Comparison of ENCODE assay signal across 8 cellular contexts in the genomic region with DNA sequence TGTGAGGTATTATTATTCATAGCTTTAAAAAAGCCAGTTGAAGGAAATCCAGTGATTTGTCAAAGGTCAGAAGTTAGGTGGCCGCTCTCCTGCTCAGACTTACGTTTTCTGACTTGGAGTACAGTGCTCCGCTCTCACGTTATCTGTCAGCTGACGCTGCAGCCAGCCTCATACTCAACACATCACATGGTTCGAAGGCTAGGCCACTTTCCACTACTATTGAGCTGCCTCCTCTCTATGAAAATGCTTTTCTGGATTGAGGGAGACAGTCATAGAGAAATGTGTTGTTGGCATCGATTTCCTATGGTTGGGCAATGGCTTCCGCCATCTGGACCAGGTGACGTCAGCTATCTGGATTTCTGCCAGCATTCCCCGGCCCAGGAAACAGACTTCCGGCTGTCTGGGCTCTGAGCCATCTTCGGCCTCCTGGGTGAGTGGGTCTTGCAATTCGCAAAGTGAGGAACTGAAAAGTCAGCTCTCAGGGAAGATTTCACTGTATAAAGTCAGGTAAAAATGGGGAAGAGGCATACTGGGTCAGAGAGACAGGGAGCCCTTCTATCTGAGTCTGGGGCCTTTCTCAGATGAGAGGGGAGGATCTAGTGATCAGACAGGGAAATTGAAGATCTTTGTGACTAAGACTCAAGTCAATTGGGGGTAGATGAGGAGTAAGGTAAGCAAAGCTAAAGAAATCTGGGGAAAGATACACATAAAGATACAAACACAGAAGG. TPM values are rescaled to one million over a fixed set of nuclear protein-coding genes. Genes with fewer than 3 reads are reported as not detected.
DNase-seq lines count a peak whose midpoint lies in the region; ATAC-seq, FAIRE-seq and TF ChIP-seq lines count a peak whose summit lies in the region.

No MANE protein-coding gene starts in this region.

- DNase-seq in AG04449 (ENCODE audit: low read depth, low spot score) (peak; percentile 97), GM23248 (peak; percentile 97), NCI-H226 (peak; percentile 97), fibroblast of lung (ENCODE audit: low read depth in 2 of 2) (peak; percentile 99), urothelium cell line (ENCODE audit: low spot score) (peak; percentile 86), activated gamma-delta T cell treated with Interleukin-2 at 50 U/mL for 16 hours (no peak)
- DNase-seq in activated CD4-positive, alpha-beta T cell treated with anti-CD3 and anti-CD28 coated beads, Interleukin-2, amount 10 ng/mL, durations not matched to agents 24 days and 14 days = peak; percentile 73
- DNase-seq in naive thymus-derived CD4-positive, alpha-beta T cell = peak in 2 of 9 donors; percentile 11 to 41

- peak; percentile 79 for ATAC-seq in naive thymus-derived CD4-positive, alpha-beta T cell

- in situ Hi-C loops in GM23248 (cut with MboI) = no loop called here

- H3K4me1 ChIP-seq in GM23248 (ENCODE audit: insufficient read depth) = peaks cover 43% of the 10 kb centered on the region
- H3K4me1 ChIP-seq in fibroblast of lung (ENCODE audit: control insufficient read depth, extremely low read depth, insufficient read depth, low read length) = peaks cover 35% of the 10 kb centered on the region
- peaks cover 0 to 24% of the 10 kb centered on the region in 2 donors for H3K4me1 ChIP-seq in naive thymus-derived CD4-positive, alpha-beta T cell (ENCODE audit: control insufficient read depth in 2 of 2, insufficient read depth in 2 of 2, low read length in 2 of 2)

- no peaks in the 10 kb centered on the region for H3K36me3 ChIP-seq in GM23248 (ENCODE audit: low read depth)
- H3K36me3 ChIP-seq in fibroblast of lung (ENCODE audit: control insufficient read depth, insufficient read depth, low read length) = no peaks in the 10 kb centered on the region
- H3K36me3 ChIP-seq in naive thymus-derived CD4-positive, alpha-beta T cell (ENCODE audit: control insufficient read depth in 2 of 3, insufficient read depth in 3 of 3, low read length in 3 of 3) = no peaks in the 10 kb centered on the region

- H3K27me3 ChIP-seq in GM23248 (replicated peaks; ENCODE audit: insufficient read depth) = no peaks in the 10 kb centered on the region
- no peaks in the 10 kb centered on the region for H3K27me3 ChIP-seq in fibroblast of lung (ENCODE audit: control insufficient read depth, insufficient read depth, low read length)
- H3K27me3 ChIP-seq in naive thymus-derived CD4-positive, alpha-beta T cell (ENCODE audit: control insufficient read depth in 2 of 2, insufficient read depth in 2 of 2, low read length in 2 of 2) = no peaks in the 10 kb centered on the region

- intact Hi-C loops in activated CD4-positive, alpha-beta T cell treated with anti-CD3 and anti-CD28 coated beads, Interleukin-2, amount 10 ng/mL, durations not matched to agents 24 days and 14 days (cut with micrococcal nuclease) = no loop called here
- intact Hi-C loops in naive thymus-derived CD4-positive, alpha-beta T cell (cut with micrococcal nuclease) = loop anchor here in 1 of 2 donors (2.0 kb wide), 1 partner anchor 13 kb away; no protein-coding TSS in a partner anchor

- H2AFZ ChIP-seq in GM23248 = 0 out of 2 replicates have a peak overlapping the region, but pooled peaks have one; percentile 1
- H2AFZ ChIP-seq in fibroblast of lung (ENCODE audit: low read length) = no peak overlapping the region

- TF ChIP-seq CTCF in AG04449 (IDR thresholded peaks at IDR 0.05; ENCODE audit: insufficient read depth, low read length, missing control alignments) = no peak
- no peak for TF ChIP-seq CTCF in fibroblast of lung (conservative IDR thresholded peaks at IDR 0.05 in 1 of 2, IDR thresholded peaks at IDR 0.05 in 1 of 2; ENCODE audit: low read depth in 1 of 2, low read length in 2 of 2)

- H3K27ac Mint-ChIP-seq in activated CD4-positive, alpha-beta T cell treated with anti-CD3 and anti-CD28 coated beads, Interleukin-2, amount 10 ng/mL, durations not matched to agents 24 days and 14 days = peak overlapping the region; percentile 94
- peak overlapping the region; percentile 23 to 83 (median 62) for H3K27ac Mint-ChIP-seq in naive thymus-derived CD4-positive, alpha-beta T cell

- H3K27me3 Mint-ChIP-seq in activated CD4-positive, alpha-beta T cell treated with anti-CD3 and anti-CD28 coated beads, Interleukin-2, amount 10 ng/mL, durations not matched to agents 24 days and 14 days = no peaks in the 10 kb centered on the region
- peaks cover 0 to 4% (median 0%) of the 10 kb centered on the region in 5 donors for H3K27me3 Mint-ChIP-seq in naive thymus-derived CD4-positive, alpha-beta T cell

- H4K20me1 ChIP-seq in GM23248 (ENCODE audit: insufficient read depth) (no peaks in the 10 kb centered on the region), fibroblast of lung (ENCODE audit: control insufficient read depth, extremely low read depth, insufficient read depth, low read length) (no peaks in the 10 kb centered on the region)

- peaks cover 40% of the 10 kb centered on the region for H3F3A ChIP-seq in GM23248 (ENCODE audit: insufficient read depth)

- H3K9me3 ChIP-seq in GM23248 (ENCODE audit: low read depth) = no peaks in the 10 kb centered on the region
- H3K9me3 ChIP-seq in fibroblast of lung (ENCODE audit: control insufficient read depth, insufficient read depth, low read depth, low read length) = no peaks in the 10 kb centered on the region
- H3K9me3 ChIP-seq in naive thymus-derived CD4-positive, alpha-beta T cell (ENCODE audit: control insufficient read depth in 2 of 3, low read length in 3 of 3) = no peaks in the 10 kb centered on the region

- H3K27ac ChIP-seq in GM23248 (peak overlapping the region; percentile 99), fibroblast of lung (ENCODE audit: insufficient read depth, low read length) (peak overlapping the region; percentile 93)
- H3K27ac ChIP-seq in naive thymus-derived CD4-positive, alpha-beta T cell (ENCODE audit: low read depth, low read length) = peak overlapping the region; percentile 26

- peak overlapping the region; percentile 85 for H3K9ac ChIP-seq in GM23248
- peak overlapping the region; percentile 68 for H3K9ac ChIP-seq in fibroblast of lung (ENCODE audit: insufficient read depth, low read length)

- H3K4me2 ChIP-seq in GM23248 (ENCODE audit: unreplicated experiment) (peak overlapping the region; percentile 89), fibroblast of lung (ENCODE audit: extremely low read depth, insufficient read depth, low read length) (peak overlapping the region; percentile 37)

- H3K4me1 Mint-ChIP-seq in activated CD4-positive, alpha-beta T cell treated with anti-CD3 and anti-CD28 coated beads, Interleukin-2, amount 10 ng/mL, durations not matched to agents 24 days and 14 days = peaks cover 69% of the 10 kb centered on the region
- peaks cover 36 to 73% (median 70%) of the 10 kb centered on the region in 7 donors for H3K4me1 Mint-ChIP-seq in naive thymus-derived CD4-positive, alpha-beta T cell

- WGBS in GM23248 (ENCODE audit: low coverage in 1 of 2, low lambda C conversion rate in 2 of 2, missing lambda C conversion rate in 2 of 2), 2 experiments = 0 to 1% methylated on average over 13 of the region's 13 CpGs

- H3K4me3 ChIP-seq in AG04449 (ENCODE audit: low read depth, low read length) (peak overlapping the region; percentile 29; the same call in 1 of the 2 replicates), GM23248 (peak overlapping the region; percentile 54), fibroblast of lung (replicated peaks in 1 of 4; ENCODE audit: control extremely low read depth in 1 of 4, insufficient read depth in 1 of 4, low read depth in 3 of 4, low read length in 4 of 4) (peak overlapping the region in 1 of 4 experiments; percentile 6)
- H3K4me3 ChIP-seq in naive thymus-derived CD4-positive, alpha-beta T cell (ENCODE audit: low read length) = no peak overlapping the region

- H3K36me3 Mint-ChIP-seq in activated CD4-positive, alpha-beta T cell treated with anti-CD3 and anti-CD28 coated beads, Interleukin-2, amount 10 ng/mL, durations not matched to agents 24 days and 14 days (ENCODE audit: low read depth) = no peaks in the 10 kb centered on the region
- H3K36me3 Mint-ChIP-seq in naive thymus-derived CD4-positive, alpha-beta T cell = peaks cover 0 to 5% (median 0%) of the 10 kb centered on the region in 5 donors

- no peaks in the 10 kb centered on the region for H3K79me2 ChIP-seq in GM23248 (ENCODE audit: insufficient read depth)
- H3K79me2 ChIP-seq in fibroblast of lung (ENCODE audit: control insufficient read depth, insufficient read depth, low read length) = no peaks in the 10 kb centered on the region

- POLR2A ChIA-PET in AG04449 (lab: Yijun Ruan, JAX) = interaction anchor here (0.5 to 2.4 kb wide), 21 partner anchors 9 to 171 kb away, joined by 3 to 47 read pairs (median 5); partner anchors contain the start of genes FLOT1, IER3, NRM and VARS2
- POLR2A ChIA-PET in naive thymus-derived CD4-positive, alpha-beta T cell (lab: Charles Lee) = interaction anchor here (1.1 to 2.1 kb wide), 8 partner anchors 9 to 38 kb away, joined by 4 to 15 read pairs (median 4); partner anchors contain the start of gene IER3

- H3K4me3 Mint-ChIP-seq in activated CD4-positive, alpha-beta T cell treated with anti-CD3 and anti-CD28 coated beads, Interleukin-2, amount 10 ng/mL, durations not matched to agents 24 days and 14 days = peak overlapping the region; percentile 57
- H3K4me3 Mint-ChIP-seq in naive thymus-derived CD4-positive, alpha-beta T cell = peak overlapping the region; percentile 28 to 79 (median 53)

- CTCF ChIA-PET in AG04449 (lab: Yijun Ruan, JAX) = interaction anchor here (0.6 to 2.1 kb wide), 8 partner anchors 8 to 63 kb away, joined by 3 to 5 read pairs (median 3); no protein-coding TSS in a partner anchor
- CTCF ChIA-PET in naive thymus-derived CD4-positive, alpha-beta T cell (lab: Charles Lee) = interaction anchor here (0.8 to 1.7 kb wide), 4 partner anchors 10 to 46 kb away, joined by 3 to 4 read pairs (median 3); no protein-coding TSS in a partner anchor

- no peaks in the 10 kb centered on the region for H3K9me2 ChIP-seq in GM23248 (ENCODE audit: insufficient read depth)

- no peak for FAIRE-seq in urothelium cell line (lab: Jason Lieb, UNC)

- peaks cover 7% of the 10 kb centered on the region for H3K9me3 Mint-ChIP-seq in activated CD4-positive, alpha-beta T cell treated with anti-CD3 and anti-CD28 coated beads, Interleukin-2, amount 10 ng/mL, durations not matched to agents 24 days and 14 days
- no peaks in the 10 kb centered on the region for H3K9me3 Mint-ChIP-seq in naive thymus-derived CD4-positive, alpha-beta T cell

RNA-seq across cellular contexts. Expression of gene IER3, which starts 37.5 kb away (rescaled TPM):
- total RNA-seq in GM23248 (2014; rRNA removed; shearing (Covaris generic)) = 148 and 156 TPM in 2 replicates
- polyA plus RNA-seq in GM23248 (2016; fragmentation: Nextera tagmentation; extraction: Ambion mirVana) (76.4 and 82.1 TPM in 2 replicates), fibroblast of lung (34.2 and 102 TPM in 2 replicates)
- 512 and 516 TPM in 2 replicates for total RNA-seq in activated CD4-positive, alpha-beta T cell treated with anti-CD3 and anti-CD28 coated beads, Interleukin-2, amount 10 ng/mL, durations not matched to agents 24 days and 14 days
- total RNA-seq in fibroblast of lung = 42.9 and 43.3 TPM in 2 replicates
- 44.9 and 125 TPM in 2 replicates for polyA plus RNA-seq in fibroblast of lung (2012)
- 8.1 and 14.4 TPM in 2 replicates for polyA minus RNA-seq in fibroblast of lung (ENCODE audit: low replicate concordance)
- total RNA-seq in naive thymus-derived CD4-positive, alpha-beta T cell = 10 to 100 TPM; 10.8 to 69.9 (median 26.7) TPM
- polyA plus RNA-seq in naive thymus-derived CD4-positive, alpha-beta T cell = 1 to 10 TPM; 2.2 to 2.8 TPM

RNA-seq across cellular contexts. Expression of gene FLOT1, which starts 39.4 kb away (rescaled TPM):
- total RNA-seq in GM23248 (2014; rRNA removed; shearing (Covaris generic)) = 156 and 165 TPM in 2 replicates
- polyA plus RNA-seq in GM23248 (2016; fragmentation: Nextera tagmentation; extraction: Ambion mirVana) (162 and 171 TPM in 2 replicates), fibroblast of lung (301 TPM in 2 replicates)
- total RNA-seq in activated CD4-positive, alpha-beta T cell treated with anti-CD3 and anti-CD28 coated beads, Interleukin-2, amount 10 ng/mL, durations not matched to agents 24 days and 14 days = 239 and 260 TPM in 2 replicates
- total RNA-seq in fibroblast of lung = 136 and 180 TPM in 2 replicates
- 219 and 223 TPM in 2 replicates for polyA plus RNA-seq in fibroblast of lung (2012)
- 145 and 206 TPM in 2 replicates for polyA minus RNA-seq in fibroblast of lung (ENCODE audit: low replicate concordance)
- 100 to 1,000 TPM in 1 of 5 experiments, 10 to 100 TPM in 4; 59.4 to 204 (median 81.3) TPM for total RNA-seq in naive thymus-derived CD4-positive, alpha-beta T cell
- polyA plus RNA-seq in naive thymus-derived CD4-positive, alpha-beta T cell = 100 to 1,000 TPM; 107 to 132 TPM

Comparison
In these comparisons a context has a peak if more than half of its experiments do, and no peak if none do; other contexts are left out.
1. H3K27ac ChIP-seq: peak in every context shown above with its lines; median percentile 99 in GM23248; 93 in fibroblast of lung; 26 in naive thymus-derived CD4-positive, alpha-beta T cell.